8 cellular contexts compared by ENCODE assay signal in the genomic region with DNA sequence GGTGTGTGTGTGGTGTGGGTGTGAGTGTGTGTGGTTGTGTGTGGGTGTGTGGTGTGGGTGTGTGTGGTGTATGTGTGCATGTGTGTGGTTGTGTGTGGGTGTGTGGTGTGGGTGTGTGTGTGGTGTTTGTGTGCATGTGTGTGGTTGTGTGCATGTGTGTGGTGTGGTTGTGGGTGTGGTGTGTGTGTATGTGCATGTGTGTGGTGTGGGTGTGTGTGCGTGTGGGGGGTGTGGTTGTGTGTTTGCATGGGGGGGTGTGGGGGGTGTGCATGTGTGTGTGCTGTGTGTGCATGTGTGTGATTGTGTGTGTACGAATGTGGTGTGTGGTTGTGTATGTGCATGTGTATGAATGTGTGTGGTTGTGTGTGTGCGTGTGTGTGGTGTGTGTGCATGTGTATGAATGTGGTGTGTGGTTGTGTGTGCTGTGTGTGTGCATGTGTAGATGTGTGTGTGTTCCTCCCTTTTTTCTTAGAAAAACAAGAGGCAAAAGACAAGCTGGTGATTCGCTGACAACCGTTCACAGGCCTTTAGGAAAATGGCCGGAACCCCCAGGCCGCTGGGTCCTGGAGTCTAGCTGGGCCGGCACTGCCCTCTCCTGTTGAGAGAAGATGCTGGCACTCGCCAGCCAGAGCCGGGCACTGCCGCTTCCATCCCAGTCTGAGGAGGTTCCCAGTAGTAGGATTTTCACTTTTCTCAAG. TPM values are rescaled to one million over a fixed set of nuclear protein-coding genes. Genes with fewer than 3 reads are reported as not detected.
DNase-seq lines count a peak whose midpoint lies in the region; ATAC-seq, FAIRE-seq and TF ChIP-seq lines count a peak whose summit lies in the region.

No MANE protein-coding gene starts in this region.

- no peak for TF ChIP-seq POLR2A in HepG2 (IDR thresholded peaks at IDR 0.05; ENCODE audit: insufficient read depth in 1 of 2, low read depth in 2 of 2, low read length in 2 of 2)
- no peak for TF ChIP-seq POLR2A in uterus (IDR thresholded peaks at IDR 0.05)

- peaks cover 3% of the 10 kb centered on the region for H3K4me1 Mint-ChIP-seq in chondrocyte (ENCODE audit: low read depth)

- TF ChIP-seq CTCF in chondrocyte (IDR thresholded peaks at IDR 0.05) (peak; percentile 88), HepG2 (CRISPR knock-in tag; IDR thresholded peaks at IDR 0.05) (peak; percentile 91), uterus (IDR thresholded peaks at IDR 0.05) (peak; percentile 53 to 72 (median 62)), GM10248 (IDR thresholded peaks at IDR 0.05; ENCODE audit: control extremely low read depth, extremely low read depth, low read depth, missing control alignments) (no peak)

- TF ChIP-seq EP300 in HepG2 (IDR thresholded peaks at IDR 0.05; ENCODE audit: low read depth in 2 of 2, low read length in 2 of 2) = no peak
- no peak for TF ChIP-seq EP300 in HepG2 (CRISPR knock-in tag; IDR thresholded peaks at IDR 0.05; ENCODE audit: borderline replicate concordance)

- H3K36me3 Mint-ChIP-seq in chondrocyte (ENCODE audit: low read depth) = peaks cover 6% of the 10 kb centered on the region

- CTCF ChIA-PET in HepG2 (lab: Yijun Ruan, JAX; ENCODE audit: low intra/inter-chr PET ratio, low total read pairs) = interaction anchor here (1.0 to 1.4 kb wide), 4 partner anchors 59 to 397 kb away, joined by 3 to 13 read pairs (median 10); no protein-coding TSS in a partner anchor
- CTCF ChIA-PET in GM10248 (lab: Yijun Ruan, JAX) = no interaction called here

- H3K9ac ChIP-seq in HepG2 (ENCODE audit: insufficient read depth, low read depth, low read length) = no peak overlapping the region

- no peak overlapping the region for H2AFZ ChIP-seq in HepG2 (ENCODE audit: low read length)

- no peaks in the 10 kb centered on the region for H3K27me3 Mint-ChIP-seq in chondrocyte (ENCODE audit: low read depth)

- no peaks in the 10 kb centered on the region for H3K36me3 ChIP-seq in HepG2 (replicated peaks in 1 of 2; ENCODE audit: control insufficient read depth in 1 of 2, insufficient read depth in 2 of 2, low read length in 2 of 2)
- no peaks in the 10 kb centered on the region for H3K36me3 ChIP-seq in uterus

- peak; percentile 87 for ATAC-seq in HepG2
- no peak for ATAC-seq in GM18861 (IDR thresholded peaks at IDR 0.05; ENCODE audit: unreplicated experiment)

- FAIRE-seq in HepG2 (lab: Jason Lieb, UNC) = peak; percentile 40

- no peak overlapping the region for H3K4me3 ChIP-seq in HepG2 (replicated peaks in 1 of 3; ENCODE audit: insufficient read depth in 1 of 3, low read depth in 2 of 3, low read length in 3 of 3)
- no peak overlapping the region for H3K4me3 ChIP-seq in uterus

- no peaks in the 10 kb centered on the region for H3K9me3 Mint-ChIP-seq in chondrocyte (ENCODE audit: low read depth)

- in situ Hi-C loops in HepG2 (cut with HindIII; ENCODE audit: extremely low pct_ligation_motif_present, low pct_unique_long_range_greater_than_20kb) = no loop called here

- TF ChIP-seq RAD21 in HepG2 (CRISPR knock-in tag; IDR thresholded peaks at IDR 0.05) = peak; percentile 96

- peak; percentile 94 for DNase-seq in AG08396 (ENCODE audit: low spot score)
- DNase-seq in M059J (ENCODE audit: low read depth) = peak; percentile 63
- no peak for DNase-seq in chondrocyte (ENCODE audit: low spot score)
- peak; percentile 58 for DNase-seq in HepG2 (ENCODE audit: low spot score)
- DNase-seq in uterus = peak; percentile 32 to 56
- no peak for DNase-seq in GM10248 (ENCODE audit: extremely low spot score)
- no peak for DNase-seq in NCI-H2107 (lab: John Stamatoyannopoulos, UW)

- H3K27ac ChIP-seq in HepG2 (ENCODE audit: extremely low read length, insufficient read depth, low read length) (no peak overlapping the region), uterus (no peak overlapping the region)

- POLR2A ChIA-PET in HepG2 (lab: Yijun Ruan, JAX) = interaction anchor here (1.2 kb wide), 1 partner anchor 89 kb away, joined by 4 read pairs; no protein-coding TSS in a partner anchor
- POLR2A ChIA-PET in GM10248 (lab: Yijun Ruan, JAX) = no interaction called here

- H3K4me2 ChIP-seq in HepG2 (ENCODE audit: low read depth, low read length) = no peak overlapping the region; the same call in 1 of the 2 replicates

- WGBS in HepG2 (ENCODE audit: low lambda C conversion rate) = 52% methylated on average over 5 of the region's 11 CpGs

- no peak overlapping the region for H3K27ac Mint-ChIP-seq in chondrocyte (ENCODE audit: unreplicated experiment)

- H3K9me3 ChIP-seq in HepG2 (ENCODE audit: low read length) (no peaks in the 10 kb centered on the region), uterus (no peaks in the 10 kb centered on the region)

- H3K79me2 ChIP-seq in HepG2 (ENCODE audit: insufficient read depth, low read length) = no peaks in the 10 kb centered on the region

- no TSS peak for BruUV-seq in HepG2 (replicated peaks; lab: Mats Ljungman, UMichigan)

- no peaks in the 10 kb centered on the region for H4K20me1 ChIP-seq in HepG2 (ENCODE audit: insufficient read depth, low read length)

- intact Hi-C loops in HepG2 (cut with micrococcal nuclease; ENCODE audit: unreplicated experiment) = loop anchor here (5.0 kb wide), 1 partner anchor 343 kb away; the partner anchor contains the start of gene PRDM16
- intact Hi-C loops in uterus (cut with DNase I; ENCODE audit: low total_unique reads) = no loop called here

- H3K27me3 ChIP-seq in HepG2 (ENCODE audit: control insufficient read depth in 1 of 2, insufficient read depth in 2 of 2, low read length in 2 of 2) (peaks cover 3 to 9% of the 10 kb centered on the region in 2 experiments; a peak in 4 of 5 replicates), uterus (no peaks in the 10 kb centered on the region)

- no peak overlapping the region for H3K4me3 Mint-ChIP-seq in chondrocyte (ENCODE audit: unreplicated experiment)

- peaks cover 19% of the 10 kb centered on the region for H3K4me1 ChIP-seq in HepG2 (ENCODE audit: insufficient read depth, low read length)
- no peaks in the 10 kb centered on the region for H3K4me1 ChIP-seq in uterus

TF ChIP-seq in HepG2, 621 proteins besides CTCF, POLR2A, EP300 and RAD21 (continues in another document):
- TF ChIP-seq, protein P1, sequence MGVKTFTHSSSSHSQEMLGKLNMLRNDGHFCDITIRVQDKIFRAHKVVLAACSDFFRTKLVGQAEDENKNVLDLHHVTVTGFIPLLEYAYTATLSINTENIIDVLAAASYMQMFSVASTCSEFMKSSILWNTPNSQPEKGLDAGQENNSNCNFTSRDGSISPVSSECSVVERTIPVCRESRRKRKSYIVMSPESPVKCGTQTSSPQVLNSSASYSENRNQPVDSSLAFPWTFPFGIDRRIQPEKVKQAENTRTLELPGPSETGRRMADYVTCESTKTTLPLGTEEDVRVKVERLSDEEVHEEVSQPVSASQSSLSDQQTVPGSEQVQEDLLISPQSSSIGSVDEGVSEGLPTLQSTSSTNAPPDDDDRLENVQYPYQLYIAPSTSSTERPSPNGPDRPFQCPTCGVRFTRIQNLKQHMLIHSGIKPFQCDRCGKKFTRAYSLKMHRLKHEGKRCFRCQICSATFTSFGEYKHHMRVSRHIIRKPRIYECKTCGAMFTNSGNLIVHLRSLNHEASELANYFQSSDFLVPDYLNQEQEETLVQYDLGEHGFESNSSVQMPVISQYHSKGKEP (CRISPR knock-in tag; IDR thresholded peaks at IDR 0.05) = no peak
- TF ChIP-seq NFYB (CRISPR knock-in tag; IDR thresholded peaks at IDR 0.05) = no peak
- peak; percentile 49 for TF ChIP-seq ZBTB38 (CRISPR knock-in tag; IDR thresholded peaks at IDR 0.05)
- 0 out of 2 replicates have a peak, but pooled peaks have one; percentile 31 for TF ChIP-seq ZNF788 (CRISPR knock-in tag; IDR thresholded peaks at IDR 0.05; ENCODE audit: borderline replicate concordance)
- TF ChIP-seq YEATS2 (CRISPR knock-in tag; IDR thresholded peaks at IDR 0.05; ENCODE audit: borderline replicate concordance) = no peak

RNA-seq across cellular contexts. Expression of gene ARHGEF16, which starts 44.6 kb away (rescaled TPM):
- 0.59 and 3.0 TPM in 2 replicates for total RNA-seq in M059J (2014; rRNA removed; shearing (Covaris generic))
- total RNA-seq in chondrocyte (1.1 to 4.1 TPM (median 2.0 TPM) in 3 replicates), HepG2 (2016; rRNA removed; fragmentation: Illumina TruSeq; extraction: Trizol) (15.9 and 20.3 TPM in 2 replicates), uterus (1 to 10 TPM in 2 of 4 donors, under 1 TPM in 1, not detected in 1; 0.29 to 2.3 (median 1.2) TPM)
- 6.0 and 6.6 TPM in 2 replicates for total RNA-seq in HepG2 (2016; cell fraction: cytosol; rRNA removed; fragmentation: Illumina TruSeq; extraction: Trizol; ENCODE audit: low read depth)
- 14.5 and 24.2 TPM in 2 replicates for total RNA-seq in HepG2 (2016; cell fraction: insoluble cytoplasmic fraction; rRNA removed; fragmentation: Illumina TruSeq; extraction: Trizol)
- total RNA-seq in HepG2 (2016; cell fraction: membrane; rRNA removed; fragmentation: Illumina TruSeq; extraction: Trizol) = 7.4 and 7.6 TPM in 2 replicates
- total RNA-seq in HepG2 (2016; cell fraction: nucleus; rRNA removed; fragmentation: Illumina TruSeq; extraction: Trizol) = 21.4 and 22.0 TPM in 2 replicates
- 39.9 and 59.7 TPM in 2 replicates for polyA plus RNA-seq in HepG2 (2011; rRNA removed)
- polyA plus RNA-seq in HepG2 (2011; cell fraction: cytosol; rRNA removed) = 23.3 and 35.8 TPM in 2 replicates
- polyA plus RNA-seq in HepG2 (2011; cell fraction: nucleus; rRNA removed) = 382 and 454 TPM in 2 replicates
- 19.7 and 28.0 TPM in 2 replicates for polyA plus RNA-seq in HepG2 (2012)
- 2.5 and 2.8 TPM in 2 replicates for polyA plus RNA-seq in HepG2 (2016; cell fraction: cytosol; fragmentation: Illumina TruSeq; extraction: Trizol; ENCODE audit: low read depth)
- polyA plus RNA-seq in HepG2 (2016; cell fraction: insoluble cytoplasmic fraction; fragmentation: Illumina TruSeq; extraction: Trizol; ENCODE audit: low read depth) = 12.5 and 17.8 TPM in 2 replicates
- 4.2 and 4.8 TPM in 2 replicates for polyA plus RNA-seq in HepG2 (2016; cell fraction: membrane; fragmentation: Illumina TruSeq; extraction: Trizol; ENCODE audit: low read depth)
- 58.7 and 59.2 TPM in 2 replicates for polyA plus RNA-seq in HepG2 (2016; cell fraction: nucleus; fragmentation: Illumina TruSeq; extraction: Trizol; ENCODE audit: insufficient read depth, low read depth)
- polyA minus RNA-seq in HepG2 (2011; rRNA and poly(A)+ RNA removed; ENCODE audit: low replicate concordance) = 30.5 and 69.1 TPM in 2 replicates
- 13.4 and 17.4 TPM in 2 replicates for polyA minus RNA-seq in HepG2 (2011; cell fraction: cytosol; rRNA and poly(A)+ RNA removed)
- 38.4 and 41.6 TPM in 2 replicates for polyA minus RNA-seq in HepG2 (2011; cell fraction: nucleus; rRNA and poly(A)+ RNA removed)

Comparison
In these comparisons a context has a peak if more than half of its experiments do, and no peak if none do; other contexts are left out.
1. DNase-seq: peak in AG08396 (single experiment), M059J (single experiment), HepG2 (single experiment) and uterus (2 of 2); none in chondrocyte (single experiment), GM10248 (single experiment) and NCI-H2107 (single experiment).